8 cellular contexts compared by ENCODE assay signal in the genomic region with DNA sequence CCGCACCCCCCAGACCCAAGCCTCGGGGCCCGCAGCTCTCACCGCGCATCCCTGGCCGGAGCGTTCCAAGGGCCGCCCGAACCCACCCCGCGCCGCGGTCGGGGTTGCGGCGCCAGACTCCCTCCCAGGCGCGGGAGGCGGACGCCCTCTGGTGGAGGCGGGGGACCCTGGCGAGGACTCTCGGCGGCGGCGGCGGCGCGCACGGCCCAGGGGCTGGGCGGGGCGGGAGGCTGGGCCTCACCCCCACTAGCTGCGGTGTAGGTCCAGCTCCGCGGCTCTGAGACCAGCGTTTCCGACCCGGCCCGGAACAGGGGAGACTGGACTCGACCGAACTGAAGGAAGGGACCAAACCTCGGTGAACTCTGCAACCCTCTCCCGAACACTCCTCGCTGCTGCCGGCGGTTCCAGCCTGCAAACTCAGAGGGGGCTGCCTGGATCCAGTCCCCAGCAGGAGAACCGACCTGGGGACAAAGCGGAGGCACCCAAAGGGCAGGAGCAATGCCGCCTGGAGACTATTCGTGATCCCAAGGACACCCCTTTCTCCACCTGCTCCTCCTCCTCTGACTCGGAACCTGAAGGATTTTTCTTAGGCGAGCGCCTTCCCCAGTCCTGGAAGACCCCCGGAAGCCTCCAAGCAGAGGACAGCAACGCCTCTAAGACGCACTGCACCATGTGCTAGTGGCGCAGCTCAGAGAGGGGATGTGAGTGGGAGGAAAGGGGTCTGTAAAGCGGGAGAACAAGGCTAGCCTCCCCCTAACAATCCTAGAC. TPM values are rescaled to one million over a fixed set of nuclear protein-coding genes. Genes with fewer than 3 reads are reported as not detected.
DNase-seq lines count a peak whose midpoint lies in the region; ATAC-seq and TF ChIP-seq lines count a peak whose summit lies in the region.

No MANE protein-coding gene starts in this region.

- no peaks in the 10 kb centered on the region for H4K20me1 ChIP-seq in OCI-LY3 (ENCODE audit: insufficient read depth, low read length)

- peaks cover 27% of the 10 kb centered on the region for H3K4me1 ChIP-seq in OCI-LY3 (ENCODE audit: low read length)
- peaks cover 39% of the 10 kb centered on the region for H3K4me1 ChIP-seq in mucosa of stomach (ENCODE audit: control insufficient read depth, insufficient read depth, low read length)

- DNase-seq in COLO668 (lab: John Stamatoyannopoulos, UW; ENCODE audit: unreplicated experiment), result peak; percentile 85
- DNase-seq in HT1080 (ENCODE audit: low read depth), result peak; percentile 64
- DNase-seq in activated T-cell treated with anti-CD3 and anti-CD28 coated beads, Interleukin-2, amount 50 U/mL, for 1 hour, result peak; percentile 91
- peak; percentile 88 to 94 for DNase-seq in erythroblast (lab: John Stamatoyannopoulos, UW)
- peak; percentile 93 for DNase-seq in stimulated activated CD8-positive, alpha-beta memory T cell treated with anti-CD3 and anti-CD28 coated beads, Interleukin-4, amount 100 ng/mL, for 48 hours

- peaks cover 26% of the 10 kb centered on the region for H3K36me3 ChIP-seq in OCI-LY3 (replicated peaks; ENCODE audit: low read depth, low read length)
- peaks cover 6% of the 10 kb centered on the region for H3K36me3 ChIP-seq in mucosa of stomach (ENCODE audit: control insufficient read depth, insufficient read depth, low read length)

- TF ChIP-seq POLR2A in erythroblast (IDR thresholded peaks at IDR 0.05; ENCODE audit: low read length), result no peak

- peak overlapping the region; percentile 89 for H3K4me2 ChIP-seq in OCI-LY3 (ENCODE audit: low read length)

- H3K4me3 ChIP-seq in OCI-LY3 (ENCODE audit: low read length) (peak overlapping the region; percentile 98), mucosa of stomach (ENCODE audit: low read length) (peak overlapping the region; percentile 95)

- H3K9me3 ChIP-seq in OCI-LY3 (ENCODE audit: insufficient read depth, low read length) (no peaks in the 10 kb centered on the region), mucosa of stomach (ENCODE audit: control insufficient read depth, low read length) (no peaks in the 10 kb centered on the region)

- peak; percentile 76 for TF ChIP-seq CTCF in OCI-LY3 (IDR thresholded peaks at IDR 0.05; ENCODE audit: low read depth, low read length)

- H3K9ac ChIP-seq in OCI-LY3 (ENCODE audit: low read length) (peak overlapping the region; percentile 85), mucosa of stomach (ENCODE audit: low read length) (peak overlapping the region; percentile 95)

- ATAC-seq in GM19467 (IDR thresholded peaks at IDR 0.05; ENCODE audit: unreplicated experiment), result peak; percentile 63

- H2AFZ ChIP-seq in OCI-LY3 (ENCODE audit: low read depth, low read length), result peak overlapping the region; percentile 68; the same call in 1 of the 2 replicates

- H3K27me3 ChIP-seq in OCI-LY3 (ENCODE audit: low read depth, low read length) (no peaks in the 10 kb centered on the region), mucosa of stomach (ENCODE audit: control insufficient read depth, insufficient read depth, low read length) (no peaks in the 10 kb centered on the region)

- H3K27ac ChIP-seq in OCI-LY3 (ENCODE audit: low read length), result peak overlapping the region; percentile 85

- peaks cover 29% of the 10 kb centered on the region for H3K79me2 ChIP-seq in OCI-LY3 (ENCODE audit: low read length)

RNA-seq across cellular contexts. Expression of a gene that starts 0.9 kb away (rescaled TPM):
- 246 and 250 TPM in 2 replicates for total RNA-seq in HT1080 (2014; rRNA removed; shearing (Covaris generic))
- 459 and 526 TPM in 2 replicates for polyA plus RNA-seq in HT1080 (2015; cell fraction: cytosol; rRNA removed)
- polyA plus RNA-seq in HT1080 (2015; cell fraction: nucleus; rRNA removed), result 155 and 191 TPM in 2 replicates

RNA-seq across cellular contexts. Expression of a gene that starts 6.1 kb away (rescaled TPM):
- total RNA-seq in HT1080 (2014; rRNA removed; shearing (Covaris generic)), result 0.39 TPM in 1 of 2 replicates, not detected in the other
- polyA plus RNA-seq in HT1080 (2015; cell fraction: cytosol; rRNA removed), result 0.14 TPM in 1 of 2 replicates, not detected in the other
- 2.0 and 2.5 TPM in 2 replicates for polyA plus RNA-seq in HT1080 (2015; cell fraction: nucleus; rRNA removed)

RNA-seq across cellular contexts. Expression of a gene that starts 6.9 kb away (rescaled TPM):
- 1.5 and 1.9 TPM in 2 replicates for total RNA-seq in HT1080 (2014; rRNA removed; shearing (Covaris generic))
- polyA plus RNA-seq in HT1080 (2015; cell fraction: cytosol; rRNA removed), result 4.4 and 7.1 TPM in 2 replicates
- polyA plus RNA-seq in HT1080 (2015; cell fraction: nucleus; rRNA removed), result 6.9 and 9.9 TPM in 2 replicates

RNA-seq across cellular contexts. Expression of a gene that starts 39.4 kb away (rescaled TPM):
- not detected in 2 replicates for total RNA-seq in HT1080 (2014; rRNA removed; shearing (Covaris generic))
- not detected in 2 replicates for polyA plus RNA-seq in HT1080 (2015; cell fraction: cytosol; rRNA removed)
- polyA plus RNA-seq in HT1080 (2015; cell fraction: nucleus; rRNA removed), result not detected in 2 replicates

RNA-seq across cellular contexts. Expression of a gene that starts 51.2 kb away (rescaled TPM):
- total RNA-seq in HT1080 (2014; rRNA removed; shearing (Covaris generic)), result 4.5 and 5.5 TPM in 2 replicates
- 10.8 and 11.3 TPM in 2 replicates for polyA plus RNA-seq in HT1080 (2015; cell fraction: cytosol; rRNA removed)
- polyA plus RNA-seq in HT1080 (2015; cell fraction: nucleus; rRNA removed), result 13.4 and 16.3 TPM in 2 replicates

Comparison
In these comparisons a context has a peak if more than half of its experiments do, and no peak if none do; other contexts are left out.
1. Peak in every context shown above with its lines: DNase-seq, ATAC-seq, H3K4me3 ChIP-seq and H3K27ac ChIP-seq.